10 cellular contexts compared by ENCODE assay signal in genomic region chr12:106084048-106084671, GRCh38. TPM values are rescaled to one million over a fixed set of nuclear protein-coding genes. Genes with fewer than 3 reads are reported as not detected.
DNase-seq lines count a peak whose midpoint lies in the region; TF ChIP-seq lines count a peak whose summit lies in the region.
"Had no signal": no experiment of that assay in that cellular context is flagged by ENCODE, and none has a peak within 500 bp of the region (broad histone marks: within the 10 kb centered on the region; RNA-seq: fewer than 3 reads in every experiment).

No MANE protein-coding gene starts in this region.

- H3K27me3 ChIP-seq in ACC112 (ENCODE audit: insufficient read depth, low read length) (no peaks in the 10 kb centered on the region), HUES48 (ENCODE audit: control insufficient read depth, insufficient read depth, low read length) (no peaks in the 10 kb centered on the region), mesenchymal stem cell (ENCODE audit: control insufficient read depth in 1 of 2, insufficient read depth in 1 of 2, low read length in 2 of 2) (no peaks in the 10 kb centered on the region), transverse colon (no peaks in the 10 kb centered on the region)

- H2AK5ac ChIP-seq in mesenchymal stem cell (ENCODE audit: low read length, severe bottlenecking), result peak overlapping the region; percentile 83

- TF ChIP-seq POLR2A in transverse colon (IDR thresholded peaks at IDR 0.05), result no peak

- H4K8ac ChIP-seq in mesenchymal stem cell (ENCODE audit: low read length), result peak overlapping the region; percentile 63

- no peak for TF ChIP-seq CTCF in transverse colon (IDR thresholded peaks at IDR 0.05)

- H3K14ac ChIP-seq in mesenchymal stem cell (ENCODE audit: low read length in 2 of 2), result peak overlapping the region in 1 of 2 experiments; percentile 3

- H3K9ac ChIP-seq in HUES48 (ENCODE audit: low read depth, low read length) (0 out of 2 replicates have a peak overlapping the region, but pooled peaks have one; percentile 5), mesenchymal stem cell (ENCODE audit: low read length) (no peak overlapping the region)

- intact Hi-C loops in transverse colon (cut with DNase I; ENCODE audit: low total_unique reads), result no loop called here

- H3K36me3 ChIP-seq in ACC112 (ENCODE audit: insufficient read depth, low read length), result no peaks in the 10 kb centered on the region
- peaks cover 19% of the 10 kb centered on the region for H3K36me3 ChIP-seq in HUES48 (ENCODE audit: control insufficient read depth, insufficient read depth, low read length)
- peaks cover 7 to 23% of the 10 kb centered on the region in 2 experiments for H3K36me3 ChIP-seq in mesenchymal stem cell (ENCODE audit: control insufficient read depth in 1 of 2, insufficient read depth in 2 of 2, low read depth in 1 of 2, low read length in 2 of 2)
- no peaks in the 10 kb centered on the region for H3K36me3 ChIP-seq in transverse colon

- DNase-seq in cerebellar cortex (ENCODE audit: low spot score) (peak; percentile 65), mesenchymal stem cell (peak; percentile 94), RPMI8226 (no peak), transverse colon (no peak), NCI-H1417 (lab: John Stamatoyannopoulos, UW) (no peak), GM19240 (ENCODE audit: insufficient read length, low spot score) (no peak)

- H3K4ac ChIP-seq in mesenchymal stem cell (ENCODE audit: low read depth in 1 of 2, low read length in 2 of 2), result peak overlapping the region; percentile 19 to 66

- TF ChIP-seq EP300 in transverse colon (IDR thresholded peaks at IDR 0.05; ENCODE audit: low read depth), result no peak

- no peak overlapping the region for H3K23ac ChIP-seq in mesenchymal stem cell (ENCODE audit: low read length in 2 of 2)

- H2AFZ ChIP-seq in ACC112 (ENCODE audit: low read length, unreplicated experiment) (no peak overlapping the region), mesenchymal stem cell (ENCODE audit: low read depth, low read length) (no peak overlapping the region)
- H2AFZ ChIP-seq: PC-9 had no signal

- H2BK5ac ChIP-seq in mesenchymal stem cell (ENCODE audit: low read depth, low read length, poor library complexity, severe bottlenecking), result peak overlapping the region; percentile 97

- H3K9me3 ChIP-seq in HUES48 (ENCODE audit: control insufficient read depth, insufficient read depth, low read length), result no peaks in the 10 kb centered on the region
- no peaks in the 10 kb centered on the region for H3K9me3 ChIP-seq in mesenchymal stem cell (ENCODE audit: control insufficient read depth, low read length)
- H3K9me3 ChIP-seq in transverse colon, result no peaks in the 10 kb centered on the region

- no peak overlapping the region for H2BK15ac ChIP-seq in mesenchymal stem cell (ENCODE audit: low read depth, poor library complexity, severe bottlenecking)

- peak overlapping the region; percentile 56 for H2BK120ac ChIP-seq in mesenchymal stem cell (ENCODE audit: low read depth, low read length)

- H3K4me2 ChIP-seq in mesenchymal stem cell (ENCODE audit: low read length, poor library complexity, severe bottlenecking), result peak overlapping the region; percentile 39
- H3K4me2 ChIP-seq: PC-9 had no signal

- 2% methylated on average over 9 of the region's 10 CpGs for WGBS in mesenchymal stem cell
- 60 to 71% methylated on average over 6 to 10 of the region's 10 CpGs for WGBS in transverse colon (ENCODE audit: low coverage in 1 of 2), 2 donors

- H3K79me1 ChIP-seq in mesenchymal stem cell (replicated peaks; ENCODE audit: low read length, poor library complexity, severe bottlenecking), result peaks cover 31% of the 10 kb centered on the region

- H3K18ac ChIP-seq in mesenchymal stem cell (ENCODE audit: low read depth in 1 of 2, low read length in 2 of 2), result peak overlapping the region; percentile 87 to 92

- H3K4me3 ChIP-seq in ACC112 (ENCODE audit: low read depth, low read length) (peak overlapping the region; percentile 24; the same call in 1 of the 2 replicates), HUES48 (ENCODE audit: low read depth, low read length) (no peak overlapping the region), mesenchymal stem cell (ENCODE audit: insufficient read depth in 1 of 2, low read depth in 1 of 2, low read length in 2 of 2) (no peak overlapping the region), transverse colon (no peak overlapping the region)
- H3K4me3 ChIP-seq: PC-9 had no signal

- H3K79me2 ChIP-seq in ACC112 (ENCODE audit: control insufficient read depth, insufficient read depth, low read length, unreplicated experiment), result no peaks in the 10 kb centered on the region

- H2BK12ac ChIP-seq in mesenchymal stem cell (ENCODE audit: low read length in 2 of 2), result peak overlapping the region; percentile 34 to 98

- in situ Hi-C loops in transverse colon (cut with MboI; ENCODE audit: low pct_ligation_motif_present in 1 of 4, low pct_unique_long_range_greater_than_20kb in 1 of 4, low sequenced_read_pairs in 3 of 4), result no loop called here

- H3K4me1 ChIP-seq in ACC112 (ENCODE audit: control insufficient read depth, insufficient read depth, low read length, unreplicated experiment) (peaks cover 42% of the 10 kb centered on the region), HUES48 (ENCODE audit: control insufficient read depth, insufficient read depth, low read length) (peaks cover 24% of the 10 kb centered on the region), mesenchymal stem cell (ENCODE audit: control insufficient read depth, insufficient read depth, low read depth, low read length) (peaks cover 33% of the 10 kb centered on the region), transverse colon (peaks cover 0 to 24% (median 7%) of the 10 kb centered on the region in 4 donors)

- H3K27ac ChIP-seq in ACC112 (ENCODE audit: low read depth, low read length) (no peak overlapping the region), HUES48 (ENCODE audit: low read depth, low read length) (peak overlapping the region; percentile 89), mesenchymal stem cell (ENCODE audit: low read length, poor library complexity, severe bottlenecking) (peak overlapping the region; percentile 99), transverse colon (peak overlapping the region in 1 of 4 donors; percentile 20)
- H3K27ac ChIP-seq: C4-2B, PC-9 had no signal

- H4K91ac ChIP-seq in mesenchymal stem cell (ENCODE audit: low read length), result peak overlapping the region; percentile 93

RNA-seq across cellular contexts. Expression of gene NUAK1, which starts 54.6 kb away (rescaled TPM):
- 8.2 TPM for polyA plus RNA-seq in mesenchymal stem cell (2013, experiment 1 of 2)
- 7.9 TPM for polyA plus RNA-seq in mesenchymal stem cell (2013, experiment 2 of 2)
- 10 to 100 TPM in 1 of 4 donors, 1 to 10 TPM in 2, under 1 TPM in 1; 0.75 to 14.7 (median 3.5) TPM for total RNA-seq in transverse colon

Comparison
In these comparisons a context has a peak if more than half of its experiments do, and no peak if none do; other contexts are left out.
1. DNase-seq: peak in cerebellar cortex (single experiment) and mesenchymal stem cell (single experiment); none in RPMI8226 (single experiment), transverse colon (single experiment), NCI-H1417 (0 of 3) and GM19240 (single experiment).